7 cellular contexts compared by ENCODE assay signal in the genomic region with DNA sequence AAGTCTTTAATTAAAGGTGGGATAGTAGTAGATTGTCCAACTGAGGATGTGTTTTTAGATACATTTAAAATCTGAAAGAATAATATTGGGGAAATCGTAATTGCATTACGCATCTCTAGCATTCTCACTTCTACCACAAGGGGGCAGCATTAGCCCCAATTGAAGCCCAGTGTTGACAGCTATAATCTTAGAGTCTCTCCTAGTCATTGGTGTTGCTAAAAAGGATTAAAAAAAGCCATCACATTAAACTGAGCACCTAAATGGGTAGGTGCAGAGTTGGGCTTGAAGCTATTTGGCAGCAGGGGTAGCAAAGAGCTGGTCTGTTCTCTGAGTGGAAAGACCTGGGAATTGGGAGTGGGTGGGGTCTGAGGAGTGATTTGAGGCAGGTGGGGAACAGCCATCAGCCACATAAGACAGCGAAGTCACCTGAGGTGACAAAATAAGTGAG.
DNase-seq lines count a peak whose midpoint lies in the region; ATAC-seq and TF ChIP-seq lines count a peak whose summit lies in the region.

No MANE protein-coding gene starts in this region.

- peak; percentile 85 for TF ChIP-seq CTCF in astrocyte of the cerebellum (IDR thresholded peaks at IDR 0.05; ENCODE audit: low read depth, low read length, missing control alignments)

- in situ Hi-C loops in G401 (cut with HindIII; ENCODE audit: low sequenced_read_pairs), result no loop called here
- in situ Hi-C loops in SK-MEL-5 (cut with HindIII; ENCODE audit: low pct_unique_long_range_greater_than_20kb, low sequenced_read_pairs), result no loop called here
- in situ Hi-C loops in astrocyte of the cerebellum (cut with HindIII; ENCODE audit: low sequenced_read_pairs), result no loop called here

- no peak overlapping the region for H3K4me3 ChIP-seq in astrocyte of the cerebellum (ENCODE audit: low read depth, low read length)

- ATAC-seq in GM21360 (IDR thresholded peaks at IDR 0.05; ENCODE audit: unreplicated experiment), result peak; percentile 84

- DNase-seq in G401 (ENCODE audit: low spot score) (peak; percentile 9), HT1080 (ENCODE audit: low read depth) (peak; percentile 14), SK-MEL-5 (ENCODE audit: low read depth, low spot score) (peak; percentile 64), astrocyte of the cerebellum (ENCODE audit: low read depth) (peak; percentile 27), iPS DF 4.7 (ENCODE audit: extremely low read depth, low spot score) (peak; percentile 25)
- peak; percentile 58 for DNase-seq in stimulated activated CD4-positive, alpha-beta T cell treated with anti-CD3 and anti-CD28 coated beads, Interleukin-15, amount 100 ng/mL, for 24 hours

Comparison
In these comparisons a context has a peak if more than half of its experiments do, and no peak if none do; other contexts are left out.
1. DNase-seq: peak in every context shown above with its lines; median percentile 64 in SK-MEL-5; 58 in stimulated activated CD4-positive, alpha-beta T cell treated with anti-CD3 and anti-CD28 coated beads, Interleukin-15, amount 100 ng/mL, for 24 hours; 27 in astrocyte of the cerebellum; 25 in iPS DF 4.7; 14 in HT1080; 9 in G401.